10 cellular contexts compared by ENCODE assay signal in genomic region chr7:23759556-23760391, GRCh38. TPM values are rescaled to one million over a fixed set of nuclear protein-coding genes. Genes with fewer than 3 reads are reported as not detected.
A peak's percentile ranks its signal among the peaks of the same experiment; 100 is the strongest.
DNase-seq lines count a peak whose midpoint lies in the region; ATAC-seq and TF ChIP-seq lines count a peak whose summit lies in the region.
"Had no signal": no experiment of that assay in that cellular context is flagged by ENCODE, and none has a peak within 500 bp of the region (broad histone marks: within the 10 kb centered on the region; RNA-seq: fewer than 3 reads in every experiment).

No MANE protein-coding gene starts in this region.

- H3K36me3 Mint-ChIP-seq in WTC11 (no peaks in the 10 kb centered on the region), immature natural killer cell (peaks cover 6 to 18% (median 15%) of the 10 kb centered on the region in 3 donors)

- no peak for TF ChIP-seq CTCF in WTC11 (IDR thresholded peaks at IDR 0.05)

- CTCF ChIA-PET in WTC11 (lab: Charles Lee): no interaction called here

- H3K4me1 Mint-ChIP-seq in WTC11 (peaks cover 32% of the 10 kb centered on the region), immature natural killer cell (no peaks in the 10 kb centered on the region)

- ATAC-seq in GM18520 (IDR thresholded peaks at IDR 0.05; ENCODE audit: unreplicated experiment): no peak
- no peak for ATAC-seq in WTC11
- ATAC-seq in HG03565 (IDR thresholded peaks at IDR 0.05; ENCODE audit: unreplicated experiment): no peak

- H3K9me3 Mint-ChIP-seq in WTC11: peaks cover 9% of the 10 kb centered on the region
- H3K9me3 Mint-ChIP-seq in immature natural killer cell: no peaks in the 10 kb centered on the region
- H3K9me3 Mint-ChIP-seq: activated T-helper 1 cell treated with anti-CD3 and anti-CD28 coated beads, Interleukin-12 subunit alpha, Interleukin-12 subunit beta, Interleukin-2, Interleukin-4 antibody, amounts not matched to agents 30 ng/mL and 10 ng/mL and 1 ng/mL, durations not matched to agents 14 hours and 24 hours and 36 hours had no signal

- DNase-seq in DMS153 (lab: John Stamatoyannopoulos, UW) (peak; percentile 91), LoVo (ENCODE audit: low spot score) (peak; percentile 89), amniotic epithelial cell (ENCODE audit: low read depth) (peak; percentile 76), lung microvascular endothelial cell (ENCODE audit: low read depth in 2 of 2) (peak; percentile 40 to 64), WTC11 (ENCODE audit: low spot score) (no peak), immature natural killer cell (no peak)
- DNase-seq: CD4-positive, CD25-positive, alpha-beta regulatory T cell had no signal

- POLR2A ChIA-PET in WTC11 (lab: Charles Lee): no interaction called here

- peaks cover 5% of the 10 kb centered on the region; the same call in 1 of the 2 replicates for H3K27me3 Mint-ChIP-seq in WTC11 (ENCODE audit: low read depth)
- peaks cover under 1 to 5% (median 2%) of the 10 kb centered on the region in 3 donors for H3K27me3 Mint-ChIP-seq in immature natural killer cell (ENCODE audit: low read depth in 3 of 3)
- H3K27me3 Mint-ChIP-seq: CD4-positive, CD25-positive, alpha-beta regulatory T cell had no signal

- H3K4me3 Mint-ChIP-seq in WTC11: no peak overlapping the region
- no peak overlapping the region for H3K4me3 Mint-ChIP-seq in immature natural killer cell
- H3K4me3 Mint-ChIP-seq: activated T-helper 1 cell treated with anti-CD3 and anti-CD28 coated beads, Interleukin-12 subunit alpha, Interleukin-12 subunit beta, Interleukin-2, Interleukin-4 antibody, amounts not matched to agents 30 ng/mL and 10 ng/mL and 1 ng/mL, durations not matched to agents 14 hours and 24 hours and 36 hours; CD4-positive, CD25-positive, alpha-beta regulatory T cell had no signal

- H3K27ac Mint-ChIP-seq in WTC11 (no peak overlapping the region), immature natural killer cell (no peak overlapping the region)
- H3K27ac Mint-ChIP-seq: activated T-helper 1 cell treated with anti-CD3 and anti-CD28 coated beads, Interleukin-12 subunit alpha, Interleukin-12 subunit beta, Interleukin-2, Interleukin-4 antibody, amounts not matched to agents 30 ng/mL and 10 ng/mL and 1 ng/mL, durations not matched to agents 14 hours and 24 hours and 36 hours; CD4-positive, CD25-positive, alpha-beta regulatory T cell had no signal

TF ChIP-seq in WTC11, 78 proteins besides CTCF, POLR2A, EP300 and RAD21:
- TF ChIP-seq RELA (CRISPR knock-in tag; IDR thresholded peaks at IDR 0.05; ENCODE audit: borderline replicate concordance): no peak
- no peak for TF ChIP-seq ZMAT4 (CRISPR knock-in tag; IDR thresholded peaks at IDR 0.05)
- TF ChIP-seq GABPB1 (CRISPR knock-in tag; IDR thresholded peaks at IDR 0.05): no peak
- no peak for TF ChIP-seq MAX (CRISPR knock-in tag; IDR thresholded peaks at IDR 0.05)
- TF ChIP-seq FOXP1 (CRISPR knock-in tag; IDR thresholded peaks at IDR 0.05; ENCODE audit: borderline replicate concordance): no peak
- TF ChIP-seq STAT6 (CRISPR knock-in tag; conservative IDR thresholded peaks at IDR 0.05; ENCODE audit: low read depth): no peak
- TF ChIP-seq PRDM15 (CRISPR knock-in tag; IDR thresholded peaks at IDR 0.05): no peak
- no peak for TF ChIP-seq ZNF671 (CRISPR knock-in tag; IDR thresholded peaks at IDR 0.05)
- TF ChIP-seq OVOL2 (CRISPR knock-in tag; IDR thresholded peaks at IDR 0.05; ENCODE audit: borderline replicate concordance): no peak
- TF ChIP-seq ATF3 (CRISPR knock-in tag; conservative IDR thresholded peaks at IDR 0.05): no peak
- TF ChIP-seq ZNF416 (CRISPR knock-in tag; IDR thresholded peaks at IDR 0.05): no peak
- no peak for TF ChIP-seq ZNF263 (CRISPR knock-in tag; IDR thresholded peaks at IDR 0.05; ENCODE audit: low read depth)
- TF ChIP-seq EMX1 (CRISPR knock-in tag; IDR thresholded peaks at IDR 0.05): no peak
- TF ChIP-seq E2F5 (CRISPR knock-in tag; IDR thresholded peaks at IDR 0.05): no peak
- no peak for TF ChIP-seq ELF4 (CRISPR knock-in tag; IDR thresholded peaks at IDR 0.05; ENCODE audit: low read depth)
- no peak for TF ChIP-seq ZNF512 (CRISPR knock-in tag; IDR thresholded peaks at IDR 0.05; ENCODE audit: borderline replicate concordance)

RNA-seq across cellular contexts. Expression of gene STK31, which starts 49.8 kb away (rescaled TPM):
- total RNA-seq in lung microvascular endothelial cell (0.20 and 0.22 TPM in 2 replicates), WTC11 (2021) (0.21 to 0.42 TPM (median 0.30 TPM) in 3 replicates)
- polyA plus RNA-seq in immature natural killer cell: not detected
- total RNA-seq: activated T-helper 1 cell treated with anti-CD3 and anti-CD28 coated beads, Interleukin-12 subunit alpha, Interleukin-12 subunit beta, Interleukin-2, Interleukin-4 antibody, amounts not matched to agents 30 ng/mL and 10 ng/mL and 1 ng/mL, durations not matched to agents 14 hours and 24 hours and 36 hours had no signal

Comparison
In these comparisons a context has a peak if more than half of its experiments do, and no peak if none do; other contexts are left out.
1. DNase-seq: peak in DMS153 (single experiment), LoVo (single experiment), amniotic epithelial cell (single experiment) and lung microvascular endothelial cell (2 of 2); none in WTC11 (single experiment) and immature natural killer cell (0 of 3).